In genomic region chr6:37538107-37538506, GRCh38 we compare ENCODE assay signal across 9 cellular contexts. TPM values are rescaled to one million over a fixed set of nuclear protein-coding genes. Genes with fewer than 3 reads are reported as not detected.
A peak's percentile ranks its signal among the peaks of the same experiment; 100 is the strongest.
DNase-seq lines count a peak whose midpoint lies in the region; ATAC-seq, FAIRE-seq and TF ChIP-seq lines count a peak whose summit lies in the region.
"Had no signal": no experiment of that assay in that cellular context is flagged by ENCODE, and none has a peak within 500 bp of the region (broad histone marks: within the 10 kb centered on the region; RNA-seq: fewer than 3 reads in every experiment).

No MANE protein-coding gene starts in this region.

- TF ChIP-seq POLR2A in NB4 (IDR thresholded peaks at IDR 0.05; ENCODE audit: extremely low read depth, insufficient read length) = no peak

- ATAC-seq in Right ventricle myocardium superior (ENCODE audit: poor library complexity) (no peak), GM19452 (IDR thresholded peaks at IDR 0.05; ENCODE audit: unreplicated experiment) (no peak)

- peaks cover 5% of the 10 kb centered on the region for H3K4me1 ChIP-seq in cardiac muscle cell (ENCODE audit: low read depth)

- peaks cover 43% of the 10 kb centered on the region for H3K27me3 ChIP-seq in cardiac muscle cell

- TF ChIP-seq CTCF in cardiac muscle cell (IDR thresholded peaks at IDR 0.05; ENCODE audit: low read depth, low read length) (peak; percentile 18), NB4 (IDR thresholded peaks at IDR 0.05; ENCODE audit: low read depth, low read length) (peak; percentile 65)

- no peak overlapping the region for H3K27ac ChIP-seq in cardiac muscle cell

- H3K4me3 ChIP-seq in cardiac muscle cell (no peak overlapping the region), NB4 (ENCODE audit: low read depth, low read length) (no peak overlapping the region)

- H3K36me3 ChIP-seq in cardiac muscle cell = no peaks in the 10 kb centered on the region

- no peaks in the 10 kb centered on the region for H3K9me3 ChIP-seq in cardiac muscle cell (ENCODE audit: low read depth)

- intact Hi-C loops in Right ventricle myocardium superior (cut with DNase I) = no loop called here

- peak; percentile 80 for FAIRE-seq in urothelium cell line (lab: Jason Lieb, UNC)

- DNase-seq in cardiac muscle cell (ENCODE audit: low read depth in 1 of 2, low spot score in 1 of 2) (no peak), Right ventricle myocardium superior (no peak), NB4 (ENCODE audit: low read depth) (peak; percentile 40), dermis blood vessel endothelial cell (peak; percentile 60), urothelium cell line (ENCODE audit: low spot score) (peak; percentile 45), mesenteric fat pad (ENCODE audit: low spot score) (no peak), NCI-H1436 (lab: John Stamatoyannopoulos, UW) (no peak)
- DNase-seq: activated CD4-positive, alpha-beta T cell treated with anti-CD3 and anti-CD28 coated beads, Interleukin-2, amount 50 U/mL, for 1 hour had no signal

RNA-seq across cellular contexts. Expression of gene CCDC167, which starts 38.4 kb away (rescaled TPM):
- total RNA-seq in cardiac muscle cell (48.5 and 81.0 TPM in 2 replicates), Right ventricle myocardium superior (24.4 TPM), dermis blood vessel endothelial cell (24.5 and 35.7 TPM in 2 replicates), mesenteric fat pad (14.6 TPM)
- polyA plus RNA-seq in cardiac muscle cell = 82.5 and 99.2 TPM in 2 replicates

Comparison
In these comparisons a context has a peak if more than half of its experiments do, and no peak if none do; other contexts are left out.
1. DNase-seq: peak in NB4 (single experiment), dermis blood vessel endothelial cell (single experiment) and urothelium cell line (single experiment); none in cardiac muscle cell (0 of 2), Right ventricle myocardium superior (single experiment), mesenteric fat pad (single experiment) and NCI-H1436 (single experiment).